ENCODE assay signal across 27 cellular contexts in genomic region chr2:6748399-6748798, GRCh38.
"Had no signal": no experiment of that assay in that cellular context is flagged by ENCODE, and none has a peak within 500 bp of the region (broad histone marks: within the 10 kb centered on the region; RNA-seq: fewer than 3 reads in every experiment).

No MANE protein-coding gene starts in this region.

- DNase-seq: activated CD4-positive, alpha-beta T cell treated with anti-CD3 and anti-CD28 coated beads, Interleukin-2, amount 10 ng/mL, durations not matched to agents 24 days and 14 days; activated CD4-positive, alpha-beta T cell treated with anti-CD3 and anti-CD28 coated beads, Interleukin-2, amount 50 U/mL, for 4 hours; activated CD8-positive, alpha-beta T cell treated with anti-CD3 and anti-CD28 coated beads for 36 hours; activated effector memory CD4-positive, alpha-beta T cell treated with anti-CD3 and anti-CD28 coated beads, Interleukin-2, amount 50 U/mL, for 16 hours; activated naive CD4-positive, alpha-beta T cell; activated naive CD4-positive, alpha-beta T cell treated with anti-CD3 and anti-CD28 coated beads, Interleukin-2, amount 50 U/mL, for 16 hours; activated naive CD8-positive, alpha-beta T cell treated with anti-CD3 and anti-CD28 coated beads for 36 hours; activated T-cell treated with anti-CD3 and anti-CD28 coated beads, Interleukin-2, amount 50 U/mL, for 1 hour; activated T-cell treated with anti-CD3 and anti-CD28 coated beads, Interleukin-2, amount 50 U/mL, for 72 hours; amniotic stem cell; aorta; NCI-H1105; NCI-H1417 treated with DMSO at 0.1 percent for 48 hours; NCI-H1694 treated with DMSO at 0.1 percent for 48 hours; NCI-H2029 treated with DMSO at 0.1 percent for 48 hours; NCI-H2107; NCI-H2171; NCI-H446; NCI-H510A treated with DMSO at 0.1 percent for 48 hours; NCI-H526 treated with DMSO at 0.1 percent for 48 hours; NCI-H774; T1000 had no signal

- ATAC-seq: activated CD8-positive, alpha-beta T cell treated with anti-CD3 and anti-CD28 coated beads for 36 hours; activated T-cell treated with anti-CD3 and anti-CD28 coated beads, Interleukin-2, amount 50 U/mL, for 72 hours; activated T-helper 17 cell treated with anti-CD3 and anti-CD28 coated beads, Interleukin-2, amount 50 U/mL, for 72 hours; Panc1 had no signal

- H3K4me1 ChIP-seq: SJSA1 had no signal

- H3K27ac ChIP-seq: cardiac muscle cell, KMS-11, SJSA1 had no signal

- H3K36me3 ChIP-seq: cardiac muscle cell, SJSA1 had no signal

- H3K9ac ChIP-seq: KMS-11 had no signal

- H3K4me2 ChIP-seq: KMS-11 had no signal

- H3K27me3 ChIP-seq: cardiac muscle cell, SJSA1 had no signal

- H3K4me3 ChIP-seq: cardiac muscle cell, SJSA1 had no signal
